19 cellular contexts compared by ENCODE assay signal in the genomic region with DNA sequence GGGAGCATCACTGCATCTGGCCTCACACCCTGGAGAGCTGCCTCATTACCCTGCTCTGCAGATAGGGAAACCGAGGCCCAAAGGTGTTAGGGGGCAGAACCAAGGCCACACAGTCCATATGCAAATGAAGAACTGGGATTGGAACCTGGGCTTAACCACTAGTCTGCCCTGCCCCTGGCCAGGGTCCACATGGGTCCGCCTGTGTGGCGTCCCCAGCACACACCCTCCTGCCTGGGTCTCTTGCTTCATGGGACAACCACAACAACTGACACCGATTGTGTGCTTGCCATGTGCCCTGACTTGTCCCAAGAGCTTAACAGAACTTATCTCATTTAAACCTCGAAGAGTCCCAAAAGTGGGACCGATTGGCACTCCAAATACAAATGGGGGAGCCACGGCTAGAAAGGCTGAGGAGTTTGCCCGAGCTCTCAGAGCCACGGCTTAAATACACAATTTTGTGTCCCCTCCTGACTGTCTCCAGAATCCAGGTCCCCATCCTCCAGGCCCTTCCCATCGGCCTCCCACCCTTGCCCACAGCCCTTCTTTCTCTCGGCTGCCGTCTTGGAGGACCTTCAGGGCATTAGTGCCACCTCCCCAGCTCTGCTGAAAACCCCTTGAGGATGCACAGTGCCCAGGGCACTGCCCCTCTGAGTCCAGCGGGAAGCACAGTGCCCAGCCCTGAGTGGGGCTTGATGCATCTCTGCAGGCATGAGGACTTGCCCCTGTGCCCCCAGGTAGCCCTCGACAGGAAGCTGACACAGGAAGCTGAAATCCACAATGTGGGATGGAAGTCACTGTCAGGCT. TPM values are rescaled to one million over a fixed set of nuclear protein-coding genes. Genes with fewer than 3 reads are reported as not detected.
DNase-seq lines count a peak whose midpoint lies in the region; ATAC-seq and TF ChIP-seq lines count a peak whose summit lies in the region.
"Had no signal": no experiment of that assay in that cellular context is flagged by ENCODE, and none has a peak within 500 bp of the region (broad histone marks: within the 10 kb centered on the region; RNA-seq: fewer than 3 reads in every experiment).

No MANE protein-coding gene starts in this region.

- no peak overlapping the region for H3K4me3 ChIP-seq in upper lobe of left lung
- H3K4me3 ChIP-seq: right lobe of liver had no signal

- CTCF ChIA-PET in activated naive CD4-positive, alpha-beta T cell treated with anti-CD3 and anti-CD28 coated beads for 36 hours (lab: Charles Lee) = interaction anchor here (1.3 to 2.8 kb wide), 2 partner anchors 23 to 159 kb away, joined by 3 to 24 read pairs; a partner anchor contains a TSS
- CTCF ChIA-PET in activated CD4-positive, alpha-beta memory T cell treated with anti-CD3 and anti-CD28 coated beads for 36 hours (lab: Charles Lee) = interaction anchor here (1.2 to 2.4 kb wide), 2 partner anchors 9 to 24 kb away, joined by 3 to 11 read pairs; no protein-coding TSS in a partner anchor

- intact Hi-C loops in activated naive CD4-positive, alpha-beta T cell treated with anti-CD3 and anti-CD28 coated beads for 36 hours (cut with micrococcal nuclease) = no loop called here
- intact Hi-C loops in activated CD4-positive, alpha-beta memory T cell treated with anti-CD3 and anti-CD28 coated beads for 36 hours (cut with micrococcal nuclease) = no loop called here

- no peaks in the 10 kb centered on the region for H3K9me3 Mint-ChIP-seq in activated naive CD4-positive, alpha-beta T cell treated with anti-CD3 and anti-CD28 coated beads for 36 hours
- H3K9me3 Mint-ChIP-seq in activated CD4-positive, alpha-beta memory T cell treated with anti-CD3 and anti-CD28 coated beads for 36 hours = no peaks in the 10 kb centered on the region
- no peaks in the 10 kb centered on the region for H3K9me3 Mint-ChIP-seq in stimulated activated memory B cell treated with anti-CD40 and anti-IgM and Interleukin-4, amounts not matched to agents 10 μg/mL and 1 μg/mL and 100 μg/mL, for 72 hours
- H3K9me3 Mint-ChIP-seq: endodermal cell had no signal

- WGBS in upper lobe of left lung, 2 donors = 93 to 99% methylated on average over 10 to 13 of the region's 14 CpGs

- H3K27me3 ChIP-seq in upper lobe of left lung = no peaks in the 10 kb centered on the region
- H3K27me3 ChIP-seq: right lobe of liver had no signal

- peak; percentile 4 for DNase-seq in activated naive CD4-positive, alpha-beta T cell treated with anti-CD3 and anti-CD28 coated beads for 36 hours
- no peak for DNase-seq in activated naive CD4-positive, alpha-beta T cell treated with Interleukin-2 at 50 U/mL for 16 hours
- DNase-seq in activated CD4-positive, alpha-beta memory T cell treated with anti-CD3 and anti-CD28 coated beads for 36 hours = no peak
- peak; percentile 81 for DNase-seq in mesenteric fat pad (ENCODE audit: low spot score)
- no peak for DNase-seq in COLO668 (lab: John Stamatoyannopoulos, UW; ENCODE audit: unreplicated experiment)
- no peak for DNase-seq in upper lobe of left lung
- DNase-seq: activated CD4-positive, alpha-beta T cell treated with anti-CD3 and anti-CD28 coated beads for 4 hours; amygdala; Calu3; cerebellar nuclear complex; endodermal cell; kidney; NCI-H1930; NCI-H446 treated with DMSO at 0.1 percent for 48 hours; SHP77; stimulated activated CD4-positive, alpha-beta T cell treated with anti-CD3 and anti-CD28 coated beads, Interleukin-2, amount 100 ng/mL, for 24 hours had no signal

- peaks cover 88% of the 10 kb centered on the region for H3K4me1 Mint-ChIP-seq in activated naive CD4-positive, alpha-beta T cell treated with anti-CD3 and anti-CD28 coated beads for 36 hours (ENCODE audit: low read depth)
- H3K4me1 Mint-ChIP-seq in activated CD4-positive, alpha-beta memory T cell treated with anti-CD3 and anti-CD28 coated beads for 36 hours (ENCODE audit: low read depth) = peaks cover 75% of the 10 kb centered on the region
- H3K4me1 Mint-ChIP-seq in stimulated activated memory B cell treated with anti-CD40 and anti-IgM and Interleukin-4, amounts not matched to agents 10 μg/mL and 1 μg/mL and 100 μg/mL, for 72 hours = peaks cover 78% of the 10 kb centered on the region

- TF ChIP-seq CTCF in upper lobe of left lung (IDR thresholded peaks at IDR 0.05) = no peak

- H3K9me3 ChIP-seq in upper lobe of left lung = no peaks in the 10 kb centered on the region
- H3K9me3 ChIP-seq: right lobe of liver had no signal

- peaks cover 0 to 27% (median 12%) of the 10 kb centered on the region in 4 donors for H3K4me1 ChIP-seq in upper lobe of left lung
- H3K4me1 ChIP-seq: right lobe of liver had no signal

- H3K27me3 Mint-ChIP-seq in activated naive CD4-positive, alpha-beta T cell treated with anti-CD3 and anti-CD28 coated beads for 36 hours (ENCODE audit: low read depth) = no peaks in the 10 kb centered on the region
- H3K27me3 Mint-ChIP-seq in activated CD4-positive, alpha-beta memory T cell treated with anti-CD3 and anti-CD28 coated beads for 36 hours = peaks cover 1% of the 10 kb centered on the region
- no peaks in the 10 kb centered on the region for H3K27me3 Mint-ChIP-seq in stimulated activated memory B cell treated with anti-CD40 and anti-IgM and Interleukin-4, amounts not matched to agents 10 μg/mL and 1 μg/mL and 100 μg/mL, for 72 hours

- H3K36me3 ChIP-seq in upper lobe of left lung = no peaks in the 10 kb centered on the region
- H3K36me3 ChIP-seq: right lobe of liver had no signal

- H3K36me3 Mint-ChIP-seq in activated naive CD4-positive, alpha-beta T cell treated with anti-CD3 and anti-CD28 coated beads for 36 hours (ENCODE audit: low read depth) = peaks cover 5% of the 10 kb centered on the region
- H3K36me3 Mint-ChIP-seq in activated CD4-positive, alpha-beta memory T cell treated with anti-CD3 and anti-CD28 coated beads for 36 hours = peaks cover 4% of the 10 kb centered on the region
- H3K36me3 Mint-ChIP-seq in stimulated activated memory B cell treated with anti-CD40 and anti-IgM and Interleukin-4, amounts not matched to agents 10 μg/mL and 1 μg/mL and 100 μg/mL, for 72 hours = no peaks in the 10 kb centered on the region

- no peak for ATAC-seq in stimulated activated memory B cell treated with anti-CD40 and anti-IgM and Interleukin-4, amounts not matched to agents 10 μg/mL and 1 μg/mL and 100 μg/mL, for 72 hours
- ATAC-seq in HG02938 (IDR thresholded peaks at IDR 0.05; ENCODE audit: unreplicated experiment) = no peak
- no peak for ATAC-seq in upper lobe of left lung (ENCODE audit: low FRiP score in 2 of 2)

- TF ChIP-seq EP300 in upper lobe of left lung (IDR thresholded peaks at IDR 0.05) = no peak

- no peak for TF ChIP-seq POLR2A in upper lobe of left lung (IDR thresholded peaks at IDR 0.05)

- POLR2A ChIA-PET in activated CD4-positive, alpha-beta memory T cell treated with anti-CD3 and anti-CD28 coated beads for 36 hours (lab: Charles Lee) = interaction anchor here (0.6 to 11.0 kb wide), 4 partner anchors 9 to 257 kb away, joined by 3 to 173 read pairs (median 4); a partner anchor contains a TSS

- H3K27ac ChIP-seq in upper lobe of left lung = no peak overlapping the region
- H3K27ac ChIP-seq: right lobe of liver had no signal

- H3K4me3 Mint-ChIP-seq in activated naive CD4-positive, alpha-beta T cell treated with anti-CD3 and anti-CD28 coated beads for 36 hours = no peak overlapping the region
- no peak overlapping the region for H3K4me3 Mint-ChIP-seq in activated CD4-positive, alpha-beta memory T cell treated with anti-CD3 and anti-CD28 coated beads for 36 hours
- no peak overlapping the region for H3K4me3 Mint-ChIP-seq in stimulated activated memory B cell treated with anti-CD40 and anti-IgM and Interleukin-4, amounts not matched to agents 10 μg/mL and 1 μg/mL and 100 μg/mL, for 72 hours
- H3K4me3 Mint-ChIP-seq: endodermal cell had no signal

- peak overlapping the region; percentile 70 for H3K27ac Mint-ChIP-seq in activated naive CD4-positive, alpha-beta T cell treated with anti-CD3 and anti-CD28 coated beads for 36 hours
- H3K27ac Mint-ChIP-seq in activated CD4-positive, alpha-beta memory T cell treated with anti-CD3 and anti-CD28 coated beads for 36 hours = peak overlapping the region; percentile 64
- H3K27ac Mint-ChIP-seq in stimulated activated memory B cell treated with anti-CD40 and anti-IgM and Interleukin-4, amounts not matched to agents 10 μg/mL and 1 μg/mL and 100 μg/mL, for 72 hours = peak overlapping the region; percentile 92
- H3K27ac Mint-ChIP-seq: endodermal cell had no signal

RNA-seq across cellular contexts. Expression of a gene that starts 5.8 kb away (rescaled TPM):
- 100 to 1,000 TPM; 429 to 463 TPM for total RNA-seq in activated naive CD4-positive, alpha-beta T cell treated with anti-CD3 and anti-CD28 coated beads for 36 hours
- 100 to 1,000 TPM; 522 to 539 TPM for total RNA-seq in activated CD4-positive, alpha-beta memory T cell treated with anti-CD3 and anti-CD28 coated beads for 36 hours
- total RNA-seq in mesenteric fat pad (6.1 TPM), upper lobe of left lung (10 to 100 TPM in 4 of 6 donors, 1 to 10 TPM in 2; 6.9 to 21.0 (median 12.5) TPM)

RNA-seq across cellular contexts. Expression of a gene that starts 12.7 kb away (rescaled TPM):
- total RNA-seq in activated naive CD4-positive, alpha-beta T cell treated with anti-CD3 and anti-CD28 coated beads for 36 hours = 1 to 10 TPM; 2.5 to 2.6 TPM
- total RNA-seq in activated CD4-positive, alpha-beta memory T cell treated with anti-CD3 and anti-CD28 coated beads for 36 hours = 1 to 10 TPM; 1.8 to 2.4 TPM
- total RNA-seq in mesenteric fat pad (not detected), upper lobe of left lung (1 to 10 TPM in 1 of 6 donors, under 1 TPM in 2, not detected in 3; 0.23 to 1.3 (median 0.27) TPM)
- total RNA-seq: Calu3, endodermal cell, kidney, right lobe of liver had no signal

RNA-seq across cellular contexts. Expression of a gene that starts 34.6 kb away (rescaled TPM):
- under 1 TPM; 0.52 TPM for total RNA-seq in activated naive CD4-positive, alpha-beta T cell treated with anti-CD3 and anti-CD28 coated beads for 36 hours
- total RNA-seq in activated CD4-positive, alpha-beta memory T cell treated with anti-CD3 and anti-CD28 coated beads for 36 hours = under 1 TPM; 0.21 to 0.36 TPM
- total RNA-seq in mesenteric fat pad (1.2 TPM), upper lobe of left lung (1 to 10 TPM in 1 of 6 donors, under 1 TPM in 5; 0.15 to 1.0 (median 0.31) TPM)
- total RNA-seq: Calu3 had no signal

RNA-seq across cellular contexts. Expression of a gene that starts 57.6 kb away (rescaled TPM):
- total RNA-seq in activated naive CD4-positive, alpha-beta T cell treated with anti-CD3 and anti-CD28 coated beads for 36 hours = 10 to 100 TPM; 84.7 to 87.6 TPM
- 100 to 1,000 TPM; 173 to 181 TPM for total RNA-seq in activated CD4-positive, alpha-beta memory T cell treated with anti-CD3 and anti-CD28 coated beads for 36 hours
- total RNA-seq in mesenteric fat pad (107 TPM), upper lobe of left lung (100 to 1,000 TPM in 4 of 6 donors, 10 to 100 TPM in 2; 76.4 to 226 (median 166) TPM)

Comparison
In these comparisons a context has a peak if more than half of its experiments do, and no peak if none do; other contexts are left out.
1. DNase-seq: peak in activated naive CD4-positive, alpha-beta T cell treated with anti-CD3 and anti-CD28 coated beads for 36 hours (single experiment) and mesenteric fat pad (single experiment); none in activated naive CD4-positive, alpha-beta T cell treated with Interleukin-2 at 50 U/mL for 16 hours (single experiment), activated CD4-positive, alpha-beta memory T cell treated with anti-CD3 and anti-CD28 coated beads for 36 hours (single experiment), COLO668 (single experiment) and upper lobe of left lung (0 of 2).
2. RNA of a gene that starts 5.8 kb away (total RNA-seq): 522 to 539 TPM in activated CD4-positive, alpha-beta memory T cell treated with anti-CD3 and anti-CD28 coated beads for 36 hours and 429 to 463 TPM in activated naive CD4-positive, alpha-beta T cell treated with anti-CD3 and anti-CD28 coated beads for 36 hours; 6.9 to 21.0 TPM in upper lobe of left lung and 6.1 TPM in mesenteric fat pad (single experiment); every median in the first group is over 10 times any median in the second.
3. Peak in every context shown above with its lines, with median percentiles within 50 percentile points of each other: H3K27ac Mint-ChIP-seq.